ENCODE assay signal across 20 cellular contexts in the genomic region with DNA sequence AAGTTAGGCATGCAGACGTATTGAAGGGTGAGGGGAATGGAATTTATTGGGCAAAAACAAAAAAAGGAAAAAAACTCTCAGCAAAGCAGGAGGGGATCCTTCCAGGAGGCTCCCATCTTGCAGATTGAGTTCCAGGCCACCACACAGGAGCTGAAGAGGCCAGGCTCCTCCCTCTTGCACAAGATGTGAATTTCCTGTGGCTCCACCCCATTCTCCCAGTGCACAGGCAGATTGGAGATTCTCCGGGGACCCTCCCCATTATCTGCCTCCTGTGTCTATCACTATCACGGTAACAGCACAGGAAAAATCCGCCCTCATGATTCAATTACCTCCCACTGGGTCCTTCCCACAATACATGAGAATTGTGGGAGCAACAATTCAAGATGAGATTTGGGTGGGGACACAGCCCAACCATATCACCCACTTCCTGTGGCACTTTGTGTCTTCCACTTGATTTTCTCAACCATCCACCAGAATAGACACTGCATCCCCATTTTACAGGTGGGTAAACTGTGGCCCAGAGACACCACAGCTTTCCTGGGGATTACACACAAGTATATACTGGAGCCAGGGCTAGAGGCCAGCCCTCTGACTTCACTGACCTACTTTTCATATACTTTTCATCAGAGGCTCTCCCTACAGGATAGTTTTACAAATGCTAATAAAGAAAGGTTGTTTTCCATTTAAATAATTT.
"Had no signal": no experiment of that assay in that cellular context is flagged by ENCODE, and none has a peak within 500 bp of the region (broad histone marks: within the 10 kb centered on the region; RNA-seq: fewer than 3 reads in every experiment).

No MANE protein-coding gene starts in this region.

- H3K36me3 ChIP-seq: esophagus muscularis mucosa, gastroesophageal sphincter, left lung, neutrophil, tibial artery, upper lobe of left lung, uterus had no signal

- H3K4me1 ChIP-seq: left lung, upper lobe of left lung, uterus had no signal

- H3K4me3 Mint-ChIP-seq: dendritic cell treated with granulocyte-macrophage colony-stimulating factor and Interleukin-4, amounts not matched to agents 40 ng/mL and 50 ng/mL, for 4 days; effector memory CD8-positive, alpha-beta T cell; naive B cell; nephron progenitor cell; stimulated activated memory B cell treated with anti-CD40 and anti-IgM and Interleukin-4, amounts not matched to agents 10 μg/mL and 1 μg/mL and 100 μg/mL, for 72 hours; stimulated activated naive CD8-positive, alpha-beta T cell treated with anti-CD3 and anti-CD28 coated beads, Interleukin-15, Interleukin-2, amounts not matched to agents 100 ng/mL and 50 ng/mL, for 24 hours had no signal

- H3K27me3 ChIP-seq: esophagus muscularis mucosa, gastroesophageal sphincter, tibial artery, upper lobe of left lung, uterus had no signal

- H3K9me3 ChIP-seq: neutrophil, tibial artery, uterus had no signal

- H3K27ac ChIP-seq: epithelial cell of prostate, esophagus muscularis mucosa, left lung, neutrophil, upper lobe of left lung had no signal

- H3K4me3 ChIP-seq: esophagus muscularis mucosa, gastroesophageal sphincter, left lung, lung, tibial artery, upper lobe of left lung, uterus had no signal

- ATAC-seq: effector memory CD8-positive, alpha-beta T cell; gastroesophageal sphincter; left lung; stimulated activated memory B cell treated with anti-CD40 and anti-IgM and Interleukin-4, amounts not matched to agents 10 μg/mL and 1 μg/mL and 100 μg/mL, for 72 hours had no signal

- DNase-seq: effector memory CD8-positive, alpha-beta T cell; glutamatergic neuron; islet precursor cell; left lung; mesendoderm; naive B cell; nephron progenitor cell; posterior cingulate gyrus; stimulated activated CD4-positive, alpha-beta T cell treated with anti-CD3 and anti-CD28 coated beads, Interleukin-4, amount 100 ng/mL, for 1 hour; tibial artery; upper lobe of left lung had no signal

- H3K27ac Mint-ChIP-seq: dendritic cell treated with granulocyte-macrophage colony-stimulating factor and Interleukin-4, amounts not matched to agents 40 ng/mL and 50 ng/mL, for 4 days; effector memory CD8-positive, alpha-beta T cell; nephron progenitor cell; stimulated activated memory B cell treated with anti-CD40 and anti-IgM and Interleukin-4, amounts not matched to agents 10 μg/mL and 1 μg/mL and 100 μg/mL, for 72 hours; stimulated activated naive CD8-positive, alpha-beta T cell treated with anti-CD3 and anti-CD28 coated beads, Interleukin-15, Interleukin-2, amounts not matched to agents 100 ng/mL and 50 ng/mL, for 24 hours had no signal
